ENCODE assay signal across 9 cellular contexts in genomic region chr19:45817010-45817724, GRCh38. TPM values are rescaled to one million over a fixed set of nuclear protein-coding genes. Genes with fewer than 3 reads are reported as not detected.
A peak's percentile ranks its signal among the peaks of the same experiment; 100 is the strongest.
DNase-seq lines count a peak whose midpoint lies in the region; ATAC-seq and TF ChIP-seq lines count a peak whose summit lies in the region.
"Had no signal": no experiment of that assay in that cellular context is flagged by ENCODE, and none has a peak within 500 bp of the region (broad histone marks: within the 10 kb centered on the region; RNA-seq: fewer than 3 reads in every experiment).

No MANE protein-coding gene starts in this region.

- peak; percentile 82 for ATAC-seq in RWPE2 (ENCODE audit: low read depth)

- no peaks in the 10 kb centered on the region for H3K9me3 Mint-ChIP-seq in activated T-helper 2 cell treated with anti-CD3 and anti-CD28 coated beads, Interferon-gamma antibody, Interleukin-2, Interleukin-4, amounts not matched to agents 10 μg/mL and 5 μg/mL and 100 μg/mL, durations not matched to agents 14 hours and 24 hours and 36 hours

- no peak overlapping the region for H3K4me3 ChIP-seq in LNCaP clone FGC (ENCODE audit: low read depth, low read length)
- no peak overlapping the region for H3K4me3 ChIP-seq in RWPE2 (ENCODE audit: severe bottlenecking)
- H3K4me3 ChIP-seq in foreskin fibroblast (ENCODE audit: low read depth in 1 of 2, low read length in 2 of 2): no peak overlapping the region
- H3K4me3 ChIP-seq in neutrophil (ENCODE audit: low read depth in 1 of 2, low read length in 1 of 2): no peak overlapping the region
- H3K4me3 ChIP-seq in testis: no peak overlapping the region

- H3K27me3 Mint-ChIP-seq in activated T-helper 2 cell treated with anti-CD3 and anti-CD28 coated beads, Interferon-gamma antibody, Interleukin-2, Interleukin-4, amounts not matched to agents 10 μg/mL and 5 μg/mL and 100 μg/mL, durations not matched to agents 14 hours and 24 hours and 36 hours (ENCODE audit: low read depth): no peaks in the 10 kb centered on the region

- H3K4me1 ChIP-seq in RWPE2 (ENCODE audit: insufficient read depth, poor library complexity, severe bottlenecking) (peaks cover 6% of the 10 kb centered on the region), neutrophil (ENCODE audit: control insufficient read depth in 1 of 2, insufficient read depth in 1 of 2, low read depth in 1 of 2, low read length in 1 of 2) (peaks cover 0 to 4% of the 10 kb centered on the region in 2 experiments), testis (no peaks in the 10 kb centered on the region)

- H3K9me3 ChIP-seq in RWPE2 (ENCODE audit: severe bottlenecking) (no peaks in the 10 kb centered on the region), neutrophil (no peaks in the 10 kb centered on the region), testis (no peaks in the 10 kb centered on the region)

- H3K27ac ChIP-seq in RWPE2 (ENCODE audit: poor library complexity, severe bottlenecking): no peak overlapping the region
- no peak overlapping the region for H3K27ac ChIP-seq in neutrophil
- no peak overlapping the region for H3K27ac ChIP-seq in testis

- intact Hi-C loops in activated T-helper 2 cell treated with anti-CD3 and anti-CD28 coated beads, Interferon-gamma antibody, Interleukin-2, Interleukin-4, amounts not matched to agents 10 μg/mL and 5 μg/mL and 100 μg/mL, durations not matched to agents 14 hours and 24 hours and 36 hours (cut with micrococcal nuclease): loop anchor here (1.0 to 5.0 kb wide), 2 partner anchors 66 to 200 kb away; no protein-coding TSS in a partner anchor
- intact Hi-C loops in testis (cut with DNase I; ENCODE audit: low total_unique reads): no loop called here

- H3K36me3 Mint-ChIP-seq in activated T-helper 2 cell treated with anti-CD3 and anti-CD28 coated beads, Interferon-gamma antibody, Interleukin-2, Interleukin-4, amounts not matched to agents 10 μg/mL and 5 μg/mL and 100 μg/mL, durations not matched to agents 14 hours and 24 hours and 36 hours (ENCODE audit: low read depth): peaks cover 22% of the 10 kb centered on the region

- H3K4me1 Mint-ChIP-seq in activated T-helper 2 cell treated with anti-CD3 and anti-CD28 coated beads, Interferon-gamma antibody, Interleukin-2, Interleukin-4, amounts not matched to agents 10 μg/mL and 5 μg/mL and 100 μg/mL, durations not matched to agents 14 hours and 24 hours and 36 hours (ENCODE audit: low read depth): peaks cover 3% of the 10 kb centered on the region

- no peaks in the 10 kb centered on the region for H3K27me3 ChIP-seq in RWPE2 (ENCODE audit: insufficient read depth, poor library complexity, severe bottlenecking)
- peaks cover 46% of the 10 kb centered on the region for H3K27me3 ChIP-seq in neutrophil
- no peaks in the 10 kb centered on the region for H3K27me3 ChIP-seq in testis

- no peak overlapping the region for H3K27ac Mint-ChIP-seq in activated T-helper 2 cell treated with anti-CD3 and anti-CD28 coated beads, Interferon-gamma antibody, Interleukin-2, Interleukin-4, amounts not matched to agents 10 μg/mL and 5 μg/mL and 100 μg/mL, durations not matched to agents 14 hours and 24 hours and 36 hours

- no peak for TF ChIP-seq POLR2A in testis (IDR thresholded peaks at IDR 0.05)

- WGBS in testis, 2 donors: 28 to 30% methylated on average over 23 to 24 of the region's 24 CpGs

- DNase-seq in Daoy (ENCODE audit: low read depth): peak; percentile 95
- DNase-seq in GOT3 (lab: John Stamatoyannopoulos, UW): peak; percentile 78
- DNase-seq in LNCaP clone FGC (ENCODE audit: low read depth): peak; percentile 58
- DNase-seq in RWPE2 (ENCODE audit: low spot score): peak; percentile 92
- peak; percentile 91 for DNase-seq in activated T-helper 2 cell treated with anti-CD3 and anti-CD28 coated beads, Interferon-gamma antibody, Interleukin-2, Interleukin-4, amounts not matched to agents 10 μg/mL and 5 μg/mL and 100 μg/mL, durations not matched to agents 14 hours and 24 hours and 36 hours (ENCODE audit: low spot score)
- DNase-seq in foreskin fibroblast: peak; percentile 83 to 96
- peak; percentile 96 for DNase-seq in testis

- TF ChIP-seq CTCF in LNCaP clone FGC (IDR thresholded peaks at IDR 0.05; ENCODE audit: control insufficient read depth, extremely low read depth, insufficient read depth) (peak; percentile 69), RWPE2 (IDR thresholded peaks at IDR 0.05; ENCODE audit: poor library complexity, severe bottlenecking) (peak; percentile 98), foreskin fibroblast (IDR thresholded peaks at IDR 0.05; ENCODE audit: low read depth, low read length) (peak; percentile 98), neutrophil (IDR thresholded peaks at IDR 0.05) (peak; percentile 95), testis (IDR thresholded peaks at IDR 0.05) (peak; percentile 86 to 96 (median 93))

- no peak overlapping the region for H3K4me3 Mint-ChIP-seq in activated T-helper 2 cell treated with anti-CD3 and anti-CD28 coated beads, Interferon-gamma antibody, Interleukin-2, Interleukin-4, amounts not matched to agents 10 μg/mL and 5 μg/mL and 100 μg/mL, durations not matched to agents 14 hours and 24 hours and 36 hours (ENCODE audit: low read depth)

- H3K36me3 ChIP-seq in RWPE2 (ENCODE audit: low read depth) (peaks cover 4% of the 10 kb centered on the region; the same call in 1 of the 2 replicates), neutrophil (peaks cover 36% of the 10 kb centered on the region), testis (ENCODE audit: low read depth, missing control alignments) (no peaks in the 10 kb centered on the region)

RNA-seq across cellular contexts. Expression of gene RSPH6A, which starts 2.1 kb away (rescaled TPM):
- total RNA-seq in Daoy (2014; rRNA removed; shearing (Covaris generic)): 0.06 TPM in 1 of 2 replicates, not detected in the other
- 0.16 and 0.23 TPM in 2 replicates for total RNA-seq in activated T-helper 2 cell treated with anti-CD3 and anti-CD28 coated beads, Interferon-gamma antibody, Interleukin-2, Interleukin-4, amounts not matched to agents 10 μg/mL and 5 μg/mL and 100 μg/mL, durations not matched to agents 14 hours and 24 hours and 36 hours
- 10 to 100 TPM; 17.0 to 20.9 TPM for total RNA-seq in testis
- polyA plus RNA-seq in testis (ENCODE audit: insufficient read depth, low read depth, low replicate concordance): 88.3 TPM
- total RNA-seq: temporal lobe had no signal

RNA-seq across cellular contexts. Expression of gene DMWD, which starts 24.5 kb away (rescaled TPM):
- total RNA-seq in Daoy (2014; rRNA removed; shearing (Covaris generic)): 16.7 and 22.1 TPM in 2 replicates
- total RNA-seq in activated T-helper 2 cell treated with anti-CD3 and anti-CD28 coated beads, Interferon-gamma antibody, Interleukin-2, Interleukin-4, amounts not matched to agents 10 μg/mL and 5 μg/mL and 100 μg/mL, durations not matched to agents 14 hours and 24 hours and 36 hours: 44.7 and 45.6 TPM in 2 replicates
- 100 to 1,000 TPM; 111 to 124 TPM for total RNA-seq in testis
- polyA plus RNA-seq in testis (ENCODE audit: insufficient read depth, low read depth, low replicate concordance): 59.0 TPM

RNA-seq across cellular contexts. Expression of gene DMPK, which starts 34.9 kb away (rescaled TPM):
- total RNA-seq in Daoy (2014; rRNA removed; shearing (Covaris generic)): 8.4 and 8.7 TPM in 2 replicates
- total RNA-seq in activated T-helper 2 cell treated with anti-CD3 and anti-CD28 coated beads, Interferon-gamma antibody, Interleukin-2, Interleukin-4, amounts not matched to agents 10 μg/mL and 5 μg/mL and 100 μg/mL, durations not matched to agents 14 hours and 24 hours and 36 hours: 22.0 and 23.4 TPM in 2 replicates
- total RNA-seq in testis: 10 to 100 TPM; 66.2 to 68.8 TPM
- polyA plus RNA-seq in testis (ENCODE audit: insufficient read depth, low read depth, low replicate concordance): 42.6 TPM

RNA-seq across cellular contexts. Expression of gene SYMPK, which starts 45.8 kb away (rescaled TPM):
- total RNA-seq in Daoy (2014; rRNA removed; shearing (Covaris generic)): 33.0 and 55.8 TPM in 2 replicates
- 121 and 131 TPM in 2 replicates for total RNA-seq in activated T-helper 2 cell treated with anti-CD3 and anti-CD28 coated beads, Interferon-gamma antibody, Interleukin-2, Interleukin-4, amounts not matched to agents 10 μg/mL and 5 μg/mL and 100 μg/mL, durations not matched to agents 14 hours and 24 hours and 36 hours
- total RNA-seq in testis: 100 to 1,000 TPM; 123 to 142 TPM
- 195 TPM for polyA plus RNA-seq in testis (ENCODE audit: insufficient read depth, low read depth, low replicate concordance)

RNA-seq across cellular contexts. Expression of gene FOXA3, which starts 47.0 kb away (rescaled TPM):
- 2.1 and 2.6 TPM in 2 replicates for total RNA-seq in Daoy (2014; rRNA removed; shearing (Covaris generic))
- 0.37 and 0.60 TPM in 2 replicates for total RNA-seq in activated T-helper 2 cell treated with anti-CD3 and anti-CD28 coated beads, Interferon-gamma antibody, Interleukin-2, Interleukin-4, amounts not matched to agents 10 μg/mL and 5 μg/mL and 100 μg/mL, durations not matched to agents 14 hours and 24 hours and 36 hours
- 1 to 10 TPM; 1.5 to 1.7 TPM for total RNA-seq in testis
- polyA plus RNA-seq in testis (ENCODE audit: insufficient read depth, low read depth, low replicate concordance): 1.7 TPM
- total RNA-seq: temporal lobe had no signal

Comparison
In these comparisons a context has a peak if more than half of its experiments do, and no peak if none do; other contexts are left out.
1. RNA of gene RSPH6A, which starts 2.1 kb away (total RNA-seq): 17.0 to 20.9 TPM in testis; 0.16 to 0.23 TPM in activated T-helper 2 cell treated with anti-CD3 and anti-CD28 coated beads, Interferon-gamma antibody, Interleukin-2, Interleukin-4, amounts not matched to agents 10 μg/mL and 5 μg/mL and 100 μg/mL, durations not matched to agents 14 hours and 24 hours and 36 hours and 0.06 TPM in Daoy; every median in the first group is over 10 times any median in the second.
2. Peak in every context shown above with its lines, with median percentiles within 50 percentile points of each other: DNase-seq and CTCF ChIP-seq.